2 cellular contexts compared by ENCODE assay signal in the genomic region with DNA sequence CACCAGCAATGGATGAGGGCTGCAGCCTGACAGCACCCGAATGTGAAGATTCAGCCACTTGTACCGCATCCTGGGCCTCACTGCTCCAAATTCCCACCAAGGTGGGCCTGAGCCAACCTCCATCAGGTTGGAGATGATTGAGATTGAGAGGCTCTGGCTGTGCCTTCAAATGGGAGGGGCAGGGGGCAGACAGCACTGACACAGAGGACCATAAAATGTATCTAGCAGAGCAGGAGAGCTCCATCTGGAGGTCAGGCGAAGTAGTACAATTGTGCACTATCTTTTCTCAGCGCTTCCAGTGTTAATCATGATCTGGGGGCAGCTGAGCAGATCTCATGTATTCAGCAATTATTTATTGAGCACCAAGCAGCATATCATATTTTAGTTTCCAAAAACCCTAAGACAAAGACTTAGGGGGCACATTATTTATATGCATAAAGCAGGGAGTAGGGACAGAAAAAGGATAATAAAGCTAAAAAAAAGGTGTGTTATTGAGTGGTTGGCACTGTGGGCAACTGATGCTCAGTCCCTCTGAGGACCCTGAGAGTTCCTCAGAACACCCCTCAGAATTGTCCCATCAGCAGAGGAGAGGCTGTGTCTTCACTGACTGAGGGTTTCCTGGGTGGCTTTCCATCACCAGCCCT.
TF ChIP-seq lines count a peak whose summit lies in the region.

No MANE protein-coding gene starts in this region.

TF ChIP-seq in GM23338, 12 proteins besides CTCF, POLR2A, EP300 and RAD21:
- TF ChIP-seq, protein P1, sequence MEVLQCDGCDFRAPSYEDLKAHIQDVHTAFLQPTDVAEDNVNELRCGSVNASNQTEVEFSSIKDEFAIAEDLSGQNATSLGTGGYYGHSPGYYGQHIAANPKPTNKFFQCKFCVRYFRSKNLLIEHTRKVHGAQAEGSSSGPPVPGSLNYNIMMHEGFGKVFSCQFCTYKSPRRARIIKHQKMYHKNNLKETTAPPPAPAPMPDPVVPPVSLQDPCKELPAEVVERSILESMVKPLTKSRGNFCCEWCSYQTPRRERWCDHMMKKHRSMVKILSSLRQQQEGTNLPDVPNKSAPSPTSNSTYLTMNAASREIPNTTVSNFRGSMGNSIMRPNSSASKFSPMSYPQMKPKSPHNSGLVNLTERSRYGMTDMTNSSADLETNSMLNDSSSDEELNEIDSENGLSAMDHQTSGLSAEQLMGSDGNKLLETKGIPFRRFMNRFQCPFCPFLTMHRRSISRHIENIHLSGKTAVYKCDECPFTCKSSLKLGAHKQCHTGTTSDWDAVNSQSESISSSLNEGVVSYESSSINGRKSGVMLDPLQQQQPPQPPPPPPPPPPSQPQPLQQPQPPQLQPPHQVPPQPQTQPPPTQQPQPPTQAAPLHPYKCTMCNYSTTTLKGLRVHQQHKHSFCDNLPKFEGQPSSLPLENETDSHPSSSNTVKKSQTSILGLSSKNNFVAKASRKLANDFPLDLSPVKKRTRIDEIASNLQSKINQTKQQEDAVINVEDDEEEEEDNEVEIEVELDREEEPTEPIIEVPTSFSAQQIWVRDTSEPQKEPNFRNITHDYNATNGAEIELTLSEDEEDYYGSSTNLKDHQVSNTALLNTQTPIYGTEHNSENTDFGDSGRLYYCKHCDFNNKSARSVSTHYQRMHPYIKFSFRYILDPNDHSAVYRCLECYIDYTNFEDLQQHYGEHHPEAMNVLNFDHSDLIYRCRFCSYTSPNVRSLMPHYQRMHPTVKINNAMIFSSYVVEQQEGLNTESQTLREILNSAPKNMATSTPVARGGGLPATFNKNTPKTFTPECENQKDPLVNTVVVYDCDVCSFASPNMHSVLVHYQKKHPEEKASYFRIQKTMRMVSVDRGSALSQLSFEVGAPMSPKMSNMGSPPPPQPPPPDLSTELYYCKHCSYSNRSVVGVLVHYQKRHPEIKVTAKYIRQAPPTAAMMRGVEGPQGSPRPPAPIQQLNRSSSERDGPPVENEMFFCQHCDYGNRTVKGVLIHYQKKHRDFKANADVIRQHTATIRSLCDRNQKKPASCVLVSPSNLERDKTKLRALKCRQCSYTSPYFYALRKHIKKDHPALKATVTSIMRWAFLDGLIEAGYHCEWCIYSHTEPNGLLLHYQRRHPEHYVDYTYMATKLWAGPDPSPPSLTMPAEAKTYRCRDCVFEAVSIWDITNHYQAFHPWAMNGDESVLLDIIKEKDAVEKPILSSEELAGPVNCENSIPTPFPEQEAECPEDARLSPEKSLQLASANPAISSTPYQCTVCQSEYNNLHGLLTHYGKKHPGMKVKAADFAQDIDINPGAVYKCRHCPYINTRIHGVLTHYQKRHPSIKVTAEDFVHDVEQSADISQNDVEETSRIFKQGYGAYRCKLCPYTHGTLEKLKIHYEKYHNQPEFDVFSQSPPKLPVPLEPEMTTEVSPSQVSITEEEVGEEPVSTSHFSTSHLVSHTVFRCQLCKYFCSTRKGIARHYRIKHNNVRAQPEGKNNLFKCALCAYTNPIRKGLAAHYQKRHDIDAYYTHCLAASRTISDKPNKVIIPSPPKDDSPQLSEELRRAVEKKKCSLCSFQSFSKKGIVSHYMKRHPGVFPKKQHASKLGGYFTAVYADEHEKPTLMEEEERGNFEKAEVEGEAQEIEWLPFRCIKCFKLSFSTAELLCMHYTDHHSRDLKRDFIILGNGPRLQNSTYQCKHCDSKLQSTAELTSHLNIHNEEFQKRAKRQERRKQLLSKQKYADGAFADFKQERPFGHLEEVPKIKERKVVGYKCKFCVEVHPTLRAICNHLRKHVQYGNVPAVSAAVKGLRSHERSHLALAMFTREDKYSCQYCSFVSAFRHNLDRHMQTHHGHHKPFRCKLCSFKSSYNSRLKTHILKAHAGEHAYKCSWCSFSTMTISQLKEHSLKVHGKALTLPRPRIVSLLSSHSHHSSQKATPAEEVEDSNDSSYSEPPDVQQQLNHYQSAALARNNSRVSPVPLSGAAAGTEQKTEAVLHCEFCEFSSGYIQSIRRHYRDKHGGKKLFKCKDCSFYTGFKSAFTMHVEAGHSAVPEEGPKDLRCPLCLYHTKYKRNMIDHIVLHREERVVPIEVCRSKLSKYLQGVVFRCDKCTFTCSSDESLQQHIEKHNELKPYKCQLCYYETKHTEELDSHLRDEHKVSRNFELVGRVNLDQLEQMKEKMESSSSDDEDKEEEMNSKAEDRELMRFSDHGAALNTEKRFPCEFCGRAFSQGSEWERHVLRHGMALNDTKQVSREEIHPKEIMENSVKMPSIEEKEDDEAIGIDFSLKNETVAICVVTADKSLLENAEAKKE (CRISPR knock-in tag; IDR thresholded peaks at IDR 0.05): peak; percentile 60; the same call in 1 of the 2 replicates
- no peak for TF ChIP-seq EZH2phosphoT487 (IDR thresholded peaks at IDR 0.05; ENCODE audit: unreplicated experiment)

TF ChIP-seq in K562, 482 proteins besides CTCF, POLR2A, EP300 and RAD21:
- TF ChIP-seq, protein P2, sequence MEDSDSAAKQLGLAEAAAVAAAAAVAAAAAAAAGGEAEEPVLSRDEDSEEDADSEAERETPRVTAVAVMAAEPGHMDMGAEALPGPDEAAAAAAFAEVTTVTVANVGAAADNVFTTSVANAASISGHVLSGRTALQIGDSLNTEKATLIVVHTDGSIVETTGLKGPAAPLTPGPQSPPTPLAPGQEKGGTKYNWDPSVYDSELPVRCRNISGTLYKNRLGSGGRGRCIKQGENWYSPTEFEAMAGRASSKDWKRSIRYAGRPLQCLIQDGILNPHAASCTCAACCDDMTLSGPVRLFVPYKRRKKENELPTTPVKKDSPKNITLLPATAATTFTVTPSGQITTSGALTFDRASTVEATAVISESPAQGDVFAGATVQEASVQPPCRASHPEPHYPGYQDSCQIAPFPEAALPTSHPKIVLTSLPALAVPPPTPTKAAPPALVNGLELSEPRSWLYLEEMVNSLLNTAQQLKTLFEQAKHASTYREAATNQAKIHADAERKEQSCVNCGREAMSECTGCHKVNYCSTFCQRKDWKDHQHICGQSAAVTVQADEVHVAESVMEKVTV (CRISPR knock-in tag; IDR thresholded peaks at IDR 0.05): 0 out of 2 replicates have a peak, but pooled peaks have one; percentile 14
- TF ChIP-seq TRIM28 (IDR thresholded peaks at IDR 0.05): no peak
- peak; percentile 58 for TF ChIP-seq SMC3 (conservative IDR thresholded peaks at IDR 0.05; ENCODE audit: insufficient read depth, low read depth, low read length)
- no peak for TF ChIP-seq ZNF212 (CRISPR knock-in tag; IDR thresholded peaks at IDR 0.05)
- TF ChIP-seq BRCA1 (IDR thresholded peaks at IDR 0.05): no peak
- no peak for TF ChIP-seq BRCA1 (CRISPR knock-in tag; IDR thresholded peaks at IDR 0.05)
- no peak for TF ChIP-seq CAMTA2 (CRISPR knock-in tag; conservative IDR thresholded peaks at IDR 0.05)
- no peak for TF ChIP-seq HMG20B (CRISPR knock-in tag; IDR thresholded peaks at IDR 0.05)
- TF ChIP-seq RNF2 (IDR thresholded peaks at IDR 0.05): no peak
